Comparison of ENCODE assay signal across 1 cellular context in genomic region chr2:118014492-118014824, GRCh38.
TF ChIP-seq lines count a peak whose summit lies in the region.

No MANE protein-coding gene starts in this region.

TF ChIP-seq in K562, 482 proteins besides CTCF, POLR2A, EP300 and RAD21 (continued from another document):
- TF ChIP-seq ZBTB11 (CRISPR knock-in tag; IDR thresholded peaks at IDR 0.05) = no peak
- no peak for TF ChIP-seq ILF3 (IDR thresholded peaks at IDR 0.05; ENCODE audit: borderline replicate concordance)
- TF ChIP-seq U2AF1 (optimal IDR thresholded peaks at IDR 0.05; ENCODE audit: low read depth, low read length) = no peak
- no peak for TF ChIP-seq NR2C2 (CRISPR knock-in tag; IDR thresholded peaks at IDR 0.05)
- no peak for TF ChIP-seq NR2C2 (tag; IDR thresholded peaks at IDR 0.05)
